In the genomic region with DNA sequence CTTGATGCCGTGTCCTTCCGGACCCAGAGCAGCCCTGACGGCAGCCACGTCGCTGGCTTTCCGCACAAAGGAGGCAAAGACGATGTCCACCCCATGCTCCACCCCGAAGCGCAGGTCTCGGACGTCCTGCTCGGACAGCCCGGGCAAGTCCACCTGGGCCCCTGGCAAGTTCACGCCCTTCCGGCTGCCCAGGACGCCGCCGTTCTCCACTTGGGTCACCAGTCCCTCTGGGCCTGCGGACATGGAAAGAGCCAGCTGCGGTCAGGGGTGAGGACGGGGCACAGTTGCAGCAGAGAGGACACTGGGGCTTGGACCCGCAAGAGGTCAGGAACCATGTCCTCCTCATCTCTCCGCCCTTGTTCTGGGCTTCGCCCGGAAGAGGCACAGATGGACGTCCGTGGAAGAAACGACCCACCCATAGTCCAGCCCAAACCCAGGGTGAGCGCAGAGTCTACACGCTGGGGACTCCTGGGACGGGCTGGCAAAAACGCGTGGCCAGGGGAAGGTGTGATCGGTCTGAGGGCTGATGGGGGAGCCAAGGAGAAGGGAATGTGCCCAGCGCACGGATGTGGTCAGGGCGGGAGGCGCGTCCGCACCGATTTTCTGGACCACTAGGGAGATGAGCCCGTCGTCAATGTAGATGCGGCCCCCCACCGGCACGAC, we compare ENCODE assay signal across 1 cellular context.
TF ChIP-seq lines count a peak whose summit lies in the region.

No MANE protein-coding gene starts in this region.

TF ChIP-seq in IMR-90, 13 proteins besides CTCF, POLR2A, EP300 and RAD21:
- no peak for TF ChIP-seq MXI1 (IDR thresholded peaks at IDR 0.05; ENCODE audit: borderline replicate concordance, low read depth, low read length)
- no peak for TF ChIP-seq MAZ (IDR thresholded peaks at IDR 0.05; ENCODE audit: borderline replicate concordance, low read depth, low read length)
- TF ChIP-seq RCOR1 (IDR thresholded peaks at IDR 0.05; ENCODE audit: insufficient replicate concordance, low read length) = no peak
- TF ChIP-seq CEBPB (IDR thresholded peaks at IDR 0.05; ENCODE audit: low read depth, low read length) = no peak
